In genomic region chr11:69249641-69250502, GRCh38 we compare ENCODE assay signal across 1 cellular context.
TF ChIP-seq lines count a peak whose summit lies in the region.

No MANE protein-coding gene starts in this region.

TF ChIP-seq in K562, 482 proteins besides CTCF, POLR2A, EP300 and RAD21 (continued from another document):
- TF ChIP-seq GATA2 (CRISPR knock-in tag; IDR thresholded peaks at IDR 0.05) (no peak), ID3 (CRISPR knock-in tag; IDR thresholded peaks at IDR 0.05) (no peak), ID3 (tag; IDR thresholded peaks at IDR 0.05) (no peak), CBFA2T2 (conservative IDR thresholded peaks at IDR 0.05) (no peak), POLR2AphosphoS5 (IDR thresholded peaks at IDR 0.05; ENCODE audit: control insufficient read depth, insufficient read depth, low read depth, low read length) (no peak), NUFIP1 (IDR thresholded peaks at IDR 0.05; ENCODE audit: partially characterized antibody) (no peak), ZBTB43 (CRISPR knock-in tag; IDR thresholded peaks at IDR 0.05) (no peak), TRIM25 (IDR thresholded peaks at IDR 0.05; ENCODE audit: borderline replicate concordance) (no peak), ZNF717 (CRISPR knock-in tag; IDR thresholded peaks at IDR 0.05) (no peak), ZNF512 (tag; IDR thresholded peaks at IDR 0.05) (no peak), ZNF184 (CRISPR knock-in tag; IDR thresholded peaks at IDR 0.05) (no peak), SMARCB1 (IDR thresholded peaks at IDR 0.05; ENCODE audit: insufficient read length, low read depth) (no peak), ZFPM2 (CRISPR knock-in tag; IDR thresholded peaks at IDR 0.05) (no peak)
